Comparison of ENCODE assay signal across 27 cellular contexts in the genomic region with DNA sequence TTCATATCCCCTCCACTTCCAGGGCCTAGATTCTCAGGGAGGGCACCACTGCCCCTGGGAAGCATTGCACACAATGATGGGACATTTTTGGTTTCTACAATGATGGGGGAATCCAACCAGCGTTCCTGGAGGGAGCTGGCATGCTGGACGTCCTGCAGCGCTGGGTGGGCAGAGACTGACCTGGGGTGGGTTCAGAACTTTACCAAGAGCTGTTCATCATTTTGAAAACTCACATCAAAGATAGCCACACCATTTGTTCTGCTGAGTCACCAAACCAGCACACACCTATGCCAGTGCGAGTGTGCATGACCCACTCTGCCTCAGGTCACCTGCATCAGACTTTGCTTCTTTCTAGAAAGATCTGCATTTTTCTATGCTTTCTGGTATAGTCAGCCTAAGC. TPM values are rescaled to one million over a fixed set of nuclear protein-coding genes. Genes with fewer than 3 reads are reported as not detected.
DNase-seq lines count a peak whose midpoint lies in the region; ATAC-seq, FAIRE-seq and TF ChIP-seq lines count a peak whose summit lies in the region.
"Had no signal": no experiment of that assay in that cellular context is flagged by ENCODE, and none has a peak within 500 bp of the region (broad histone marks: within the 10 kb centered on the region; RNA-seq: fewer than 3 reads in every experiment).

No MANE protein-coding gene starts in this region.

- H3K79me2 ChIP-seq in H1 (ENCODE audit: control insufficient read depth in 1 of 2, insufficient read depth in 2 of 2, low read length in 2 of 2), result no peaks in the 10 kb centered on the region

- no peak overlapping the region for H3K4me2 ChIP-seq in H1 (ENCODE audit: insufficient read depth in 1 of 2, low read depth in 2 of 2, low read length in 2 of 2)
- H3K4me2 ChIP-seq: A549 had no signal

- no peak overlapping the region for H3K18ac ChIP-seq in H1 (ENCODE audit: extremely low read depth, low read length)

- H3K23me2 ChIP-seq in H1 (ENCODE audit: low read depth, low read length), result no peaks in the 10 kb centered on the region

- peak overlapping the region; percentile 4; the same call in 1 of the 2 replicates for H2AFZ ChIP-seq in H1 (ENCODE audit: low read length)
- H2AFZ ChIP-seq: GM23248 had no signal

- no peak overlapping the region for H4K5ac ChIP-seq in H1 (ENCODE audit: insufficient read length, low read depth, low read length)

- no peak for TF ChIP-seq POLR2A in H1 (IDR thresholded peaks at IDR 0.05; ENCODE audit: control extremely low read depth in 1 of 2, low read depth in 2 of 2, low read length in 2 of 2)
- TF ChIP-seq POLR2A in sigmoid colon (IDR thresholded peaks at IDR 0.05), result no peak
- no peak for TF ChIP-seq POLR2A in esophagus muscularis mucosa (IDR thresholded peaks at IDR 0.05; ENCODE audit: low read depth)
- no peak for TF ChIP-seq POLR2A in gastroesophageal sphincter (IDR thresholded peaks at IDR 0.05)

- no peak for FAIRE-seq in H1 (lab: Jason Lieb, UNC)
- FAIRE-seq: A549, D721Med, G401.6 had no signal

- POLR2A ChIA-PET in H1 (lab: Charles Lee; ENCODE audit: partially characterized antibody), result interaction anchor here (0.6 to 1.8 kb wide), 3 partner anchors 8 to 280 kb away, joined by 3 to 5 read pairs (median 3); a partner anchor contains a TSS

- DNase-seq in right cardiac atrium (no peak), left ventricle myocardium inferior (no peak), H1 (ENCODE audit: low read depth in 1 of 2, low spot score in 2 of 2) (no peak), sigmoid colon (peak; percentile 20), esophagus muscularis mucosa (ENCODE audit: extremely low spot score) (no peak)
- DNase-seq: AML-193; CD4-positive, alpha-beta T cell; GM23248; NCI-H1048; NCI-H1417; NCI-H1694; NCI-H2029 treated with DMSO at 0.1 percent for 48 hours; NCI-H446 treated with DMSO at 0.1 percent for 48 hours; NCI-H526; NCI-H82; NK-92 treated with Interleukin-12 subunit alpha and Interleukin-12 subunit beta, amount 100 ng/mL, for 24 hours; Right ventricle myocardium superior; RPMI8226 had no signal

- H2BK120ac ChIP-seq in H1 (replicated peaks; ENCODE audit: low read depth, low read length), result no peak overlapping the region

- no peak overlapping the region for H4K91ac ChIP-seq in H1 (replicated peaks; ENCODE audit: insufficient read length, low read length)

- no peak overlapping the region for H2AK5ac ChIP-seq in H1 (ENCODE audit: low read depth, low read length)

- H4K20me1 ChIP-seq in H1 (replicated peaks in 1 of 2; ENCODE audit: control insufficient read depth in 1 of 2, insufficient read depth in 2 of 2, low read length in 2 of 2), result no peaks in the 10 kb centered on the region
- H4K20me1 ChIP-seq: BLaER1 treated with 17β-estradiol and CSF1 and Interleukin-3, amounts not matched to agents 10 nM and 100 nM had no signal

- H3K27me3 ChIP-seq in right cardiac atrium (ENCODE audit: control insufficient read depth, insufficient read depth) (no peaks in the 10 kb centered on the region), left ventricle myocardium inferior (ENCODE audit: low read depth) (no peaks in the 10 kb centered on the region), H1 (replicated peaks in 1 of 4; ENCODE audit: control insufficient read depth in 3 of 4, extremely low read depth in 1 of 4, insufficient read depth in 3 of 4, low read length in 3 of 4) (no peaks in the 10 kb centered on the region), sigmoid colon (no peaks in the 10 kb centered on the region), esophagus muscularis mucosa (no peaks in the 10 kb centered on the region), gastroesophageal sphincter (no peaks in the 10 kb centered on the region)
- H3K27me3 ChIP-seq: SJSA1 had no signal

- WGBS in right cardiac atrium, result 97% methylated on average over 4 of the region's 4 CpGs
- 94% methylated on average over 4 of the region's 4 CpGs; no CpG with 5 or more reads in 1 of the 2 experiments for WGBS in H1 (ENCODE audit: extremely low coverage in 1 of 2, insufficient coverage in 1 of 2, insufficient read length in 1 of 2, insufficient replicate concordance in 2 of 2, low coverage in 1 of 2, low lambda C conversion rate in 2 of 2, missing lambda C conversion rate in 1 of 2), 2 experiments
- 93 to 96% methylated on average over 4 of the region's 4 CpGs for WGBS in sigmoid colon, 2 donors
- WGBS in esophagus muscularis mucosa, result 96% methylated on average over 4 of the region's 4 CpGs
- 98% methylated on average over 3 of the region's 4 CpGs; no CpG with 5 or more reads in 1 of the 2 donors for WGBS in gastroesophageal sphincter (ENCODE audit: low coverage in 1 of 2), 2 donors

- TF ChIP-seq RAD21 in H1 (IDR thresholded peaks at IDR 0.05 in 1 of 2, conservative IDR thresholded peaks at IDR 0.05 in 1 of 2; ENCODE audit: low read depth in 2 of 2, low read length in 2 of 2), result no peak

- H3K36me3 ChIP-seq in left ventricle myocardium inferior, result no peaks in the 10 kb centered on the region
- no peaks in the 10 kb centered on the region for H3K36me3 ChIP-seq in H1 (ENCODE audit: control insufficient read depth in 2 of 4, insufficient read depth in 4 of 4, low read length in 3 of 4)
- no peaks in the 10 kb centered on the region for H3K36me3 ChIP-seq in sigmoid colon
- no peaks in the 10 kb centered on the region for H3K36me3 ChIP-seq in esophagus muscularis mucosa
- no peaks in the 10 kb centered on the region for H3K36me3 ChIP-seq in gastroesophageal sphincter
- H3K36me3 ChIP-seq: BLaER1 treated with 17β-estradiol and CSF1 and Interleukin-3, amounts not matched to agents 10 nM and 100 nM; HAP-1; SJSA1 had no signal

- no peak overlapping the region for H2BK20ac ChIP-seq in H1 (ENCODE audit: low read length)

- H3K23ac ChIP-seq in H1 (ENCODE audit: insufficient read length), result no peak overlapping the region

- H3K4me1 ChIP-seq in right cardiac atrium (ENCODE audit: control insufficient read depth, insufficient read depth, low read length) (peaks cover 31% of the 10 kb centered on the region), left ventricle myocardium inferior (peaks cover 47% of the 10 kb centered on the region), H1 (replicated peaks in 1 of 4; ENCODE audit: control insufficient read depth in 3 of 4, insufficient read depth in 4 of 4, low read length in 3 of 4) (peaks cover 5 to 12% (median 7%) of the 10 kb centered on the region in 4 experiments), sigmoid colon (peaks cover 0 to 18% (median 13%) of the 10 kb centered on the region in 4 donors), esophagus muscularis mucosa (peaks cover 20 to 56% (median 32%) of the 10 kb centered on the region in 4 donors), gastroesophageal sphincter (peaks cover 0 to 30% (median 7%) of the 10 kb centered on the region in 3 donors)

- 0 out of 2 replicates have a peak overlapping the region, but pooled peaks have one; percentile 60 for H2BK12ac ChIP-seq in H1 (ENCODE audit: low read depth, low read length)

- H3K27ac ChIP-seq in right cardiac atrium (ENCODE audit: low read length) (peak overlapping the region; percentile 13), left ventricle myocardium inferior (replicated peaks) (no peak overlapping the region), H1 (ENCODE audit: low read depth, low read length) (no peak overlapping the region), sigmoid colon (peak overlapping the region in 1 of 4 donors; percentile 39), esophagus muscularis mucosa (replicated peaks in 1 of 4) (no peak overlapping the region), gastroesophageal sphincter (no peak overlapping the region)
- H3K27ac ChIP-seq: BLaER1 treated with 17β-estradiol and CSF1 and Interleukin-3, amounts not matched to agents 10 nM and 100 nM; GM23248; SJSA1 had no signal

- H3K4me3 ChIP-seq in right cardiac atrium (ENCODE audit: low read length) (no peak overlapping the region), left ventricle myocardium inferior (no peak overlapping the region), H1 (ENCODE audit: extremely low read depth in 1 of 4, insufficient read depth in 2 of 4, low read depth in 3 of 4, low read length in 4 of 4) (no peak overlapping the region), sigmoid colon (no peak overlapping the region), esophagus muscularis mucosa (no peak overlapping the region), gastroesophageal sphincter (no peak overlapping the region)
- H3K4me3 ChIP-seq: A549; BLaER1 treated with 17β-estradiol and CSF1 and Interleukin-3, amounts not matched to agents 10 nM and 100 nM; GM23248; HAP-1; SJSA1 had no signal

- H2BK5ac ChIP-seq in H1 (ENCODE audit: low read depth, low read length), result no peak overlapping the region

- TF ChIP-seq EP300 in H1 (IDR thresholded peaks at IDR 0.05; ENCODE audit: borderline replicate concordance in 1 of 2, low read depth in 2 of 2, low read length in 2 of 2), result no peak
- TF ChIP-seq EP300 in sigmoid colon (IDR thresholded peaks at IDR 0.05), result no peak
- no peak for TF ChIP-seq EP300 in esophagus muscularis mucosa (IDR thresholded peaks at IDR 0.05)
- no peak for TF ChIP-seq EP300 in gastroesophageal sphincter (IDR thresholded peaks at IDR 0.05)

- no peak overlapping the region for H3K9ac ChIP-seq in H1 (replicated peaks in 1 of 4; ENCODE audit: extremely low read depth in 1 of 4, low read depth in 3 of 4, low read length in 3 of 4)
- H3K9ac ChIP-seq: BLaER1 treated with 17β-estradiol and CSF1 and Interleukin-3, amounts not matched to agents 10 nM and 100 nM; GM23248 had no signal

- no peak overlapping the region for H3K14ac ChIP-seq in H1 (ENCODE audit: insufficient read length)

- no peak for ATAC-seq in right cardiac atrium
- no peak for ATAC-seq in gastroesophageal sphincter
- no peak for ATAC-seq in GM18517 (IDR thresholded peaks at IDR 0.05; ENCODE audit: unreplicated experiment)
- ATAC-seq: A549 had no signal

- no peak overlapping the region for H4K8ac ChIP-seq in H1 (ENCODE audit: extremely low read depth, insufficient read depth, low read length)

- intact Hi-C loops in right cardiac atrium (cut with DNase I) (no loop called here), left ventricle myocardium inferior (cut with micrococcal nuclease) (no loop called here), sigmoid colon (cut with DNase I) (no loop called here), esophagus muscularis mucosa (cut with DNase I) (no loop called here)

- no peak overlapping the region for H3K4ac ChIP-seq in H1 (replicated peaks; ENCODE audit: insufficient read length, low read depth, low read length)

- TF ChIP-seq CTCF in left ventricle myocardium inferior (IDR thresholded peaks at IDR 0.05; ENCODE audit: borderline replicate concordance), result no peak
- TF ChIP-seq CTCF in H1 (IDR thresholded peaks at IDR 0.05; ENCODE audit: control extremely low read depth in 1 of 3, insufficient read depth in 1 of 3, low read depth in 1 of 3, low read length in 3 of 3), result no peak
- no peak for TF ChIP-seq CTCF in sigmoid colon (IDR thresholded peaks at IDR 0.05)
- no peak for TF ChIP-seq CTCF in esophagus muscularis mucosa (IDR thresholded peaks at IDR 0.05)
- no peak for TF ChIP-seq CTCF in gastroesophageal sphincter (IDR thresholded peaks at IDR 0.05)

- no peak overlapping the region for H2BK15ac ChIP-seq in H1 (ENCODE audit: low read length)

- H3K56ac ChIP-seq in H1 (replicated peaks; ENCODE audit: insufficient read length, low read depth, low read length), result no peak overlapping the region

- CTCF ChIA-PET in H1 (lab: Charles Lee; ENCODE audit: partially characterized antibody), result interaction anchor here (1.4 to 2.8 kb wide), 2 partner anchors 9 to 14 kb away, joined by 4 to 12 read pairs; a partner anchor contains a TSS

- H3K79me1 ChIP-seq in H1 (ENCODE audit: low read depth, low read length), result no peaks in the 10 kb centered on the region

- H3K9me3 ChIP-seq in right cardiac atrium (ENCODE audit: control insufficient read depth, low read length) (no peaks in the 10 kb centered on the region), left ventricle myocardium inferior (replicated peaks) (no peaks in the 10 kb centered on the region), H1 (ENCODE audit: insufficient read depth in 2 of 2, low read depth in 1 of 2, low read length in 1 of 2) (no peaks in the 10 kb centered on the region), sigmoid colon (no peaks in the 10 kb centered on the region), esophagus muscularis mucosa (no peaks in the 10 kb centered on the region), gastroesophageal sphincter (no peaks in the 10 kb centered on the region)
- H3K9me3 ChIP-seq: A549; BLaER1 treated with 17β-estradiol and CSF1 and Interleukin-3, amounts not matched to agents 10 nM and 100 nM; HAP-1; SJSA1 had no signal

RNA-seq across cellular contexts. Expression of a gene that starts 14.1 kb away (rescaled TPM):
- total RNA-seq in right cardiac atrium, result 1 to 10 TPM; 3.5 to 6.8 (median 3.8) TPM
- polyA plus RNA-seq in right cardiac atrium, result 1.3 TPM
- total RNA-seq in left ventricle myocardium inferior, result 3.1 TPM
- total RNA-seq in H1 (2021; fragmentation: NEBNext Ultra II Directional; extraction: Animal tissue kit (Norgen Biotek cat#: 25700)), result 33.0 and 36.1 TPM in 2 replicates
- 17.6 and 23.2 TPM in 2 replicates for polyA plus RNA-seq in H1 (2011; rRNA removed)
- polyA plus RNA-seq in H1 (2011; cell fraction: cytosol; rRNA removed), result 33.4 TPM
- polyA plus RNA-seq in H1 (2011; cell fraction: nucleus; rRNA removed), result 36.4 TPM
- polyA plus RNA-seq in H1 (2012, experiment 1 of 2), result 21.9 to 31.6 TPM (median 26.4 TPM) in 4 replicates
- 10.4 TPM for polyA plus RNA-seq in H1 (2012, experiment 2 of 2)
- polyA plus RNA-seq in H1 (2013, experiment 1 of 2), result 18.3 TPM
- polyA plus RNA-seq in H1 (2013, experiment 2 of 2), result 18.4 TPM
- 65.7 and 72.1 TPM in 2 replicates for polyA minus RNA-seq in H1 (2011; rRNA and poly(A)+ RNA removed)
- polyA minus RNA-seq in H1 (2011; cell fraction: cytosol; rRNA and poly(A)+ RNA removed), result 23.5 TPM
- 48.2 TPM for polyA minus RNA-seq in H1 (2011; cell fraction: nucleus; rRNA and poly(A)+ RNA removed)
- total RNA-seq in sigmoid colon, result 10 to 100 TPM; 24.3 to 95.3 (median 52.7) TPM
- polyA plus RNA-seq in sigmoid colon, result 1 to 10 TPM; 2.4 to 8.2 (median 3.0) TPM
- 100 to 1,000 TPM; 119 to 262 (median 152) TPM for total RNA-seq in esophagus muscularis mucosa
- total RNA-seq in gastroesophageal sphincter, result 100 to 1,000 TPM in 3 of 4 donors, 10 to 100 TPM in 1; 69.6 to 298 (median 152) TPM

RNA-seq across cellular contexts. Expression of a gene that starts 59.5 kb away (rescaled TPM):
- total RNA-seq in right cardiac atrium, result 10 to 100 TPM in 1 of 4 donors, 1 to 10 TPM in 3; 4.3 to 11.9 (median 8.0) TPM
- 2.3 TPM for polyA plus RNA-seq in right cardiac atrium
- 1.5 TPM for total RNA-seq in left ventricle myocardium inferior
- total RNA-seq in H1 (2021; fragmentation: NEBNext Ultra II Directional; extraction: Animal tissue kit (Norgen Biotek cat#: 25700)), result not detected in 2 replicates
- not detected in 2 replicates for polyA plus RNA-seq in H1 (2011; rRNA removed)
- polyA plus RNA-seq in H1 (2011; cell fraction: cytosol; rRNA removed), result not detected
- not detected for polyA plus RNA-seq in H1 (2011; cell fraction: nucleus; rRNA removed)
- polyA plus RNA-seq in H1 (2012, experiment 1 of 2), result not detected in 4 replicates
- not detected for polyA plus RNA-seq in H1 (2012, experiment 2 of 2)
- polyA plus RNA-seq in H1 (2013, experiment 1 of 2), result not detected
- polyA plus RNA-seq in H1 (2013, experiment 2 of 2), result not detected
- polyA minus RNA-seq in H1 (2011; rRNA and poly(A)+ RNA removed), result not detected in 2 replicates
- polyA minus RNA-seq in H1 (2011; cell fraction: cytosol; rRNA and poly(A)+ RNA removed), result not detected
- not detected for polyA minus RNA-seq in H1 (2011; cell fraction: nucleus; rRNA and poly(A)+ RNA removed)
- total RNA-seq in sigmoid colon, result 10 to 100 TPM in 3 of 4 donors, 1 to 10 TPM in 1; 2.1 to 18.3 (median 15.4) TPM
- under 1 TPM in 2 of 3 donors, not detected in 1; 0.23 to 0.73 TPM for polyA plus RNA-seq in sigmoid colon
- 10 to 100 TPM; 12.1 to 46.4 (median 14.9) TPM for total RNA-seq in esophagus muscularis mucosa
- 10 to 100 TPM in 3 of 4 donors, 1 to 10 TPM in 1; 6.8 to 17.3 (median 16.0) TPM for total RNA-seq in gastroesophageal sphincter
- total RNA-seq: GM23248 had no signal
- polyA plus RNA-seq: IgD-negative memory B cell had no signal
